Comparison of ENCODE assay signal across 15 cellular contexts in genomic region chr1:86965827-86966182, GRCh38. TPM values are rescaled to one million over a fixed set of nuclear protein-coding genes. Genes with fewer than 3 reads are reported as not detected.
A peak's percentile ranks its signal among the peaks of the same experiment; 100 is the strongest.
DNase-seq lines count a peak whose midpoint lies in the region; ATAC-seq and TF ChIP-seq lines count a peak whose summit lies in the region.
"Had no signal": no experiment of that assay in that cellular context is flagged by ENCODE, and none has a peak within 500 bp of the region (broad histone marks: within the 10 kb centered on the region; RNA-seq: fewer than 3 reads in every experiment).

No MANE protein-coding gene starts in this region.

- H3K27ac ChIP-seq in BLaER1 treated with 17β-estradiol and CSF1 and Interleukin-3, amounts not matched to agents 10 nM and 100 nM: peak overlapping the region in 4 of 11 experiments; percentile 45 to 58 (median 47); a peak in 7 of 22 replicates
- H3K27ac ChIP-seq in aorta (ENCODE audit: low read depth in 1 of 2, low read length in 2 of 2): no peak overlapping the region
- H3K27ac ChIP-seq: coronary artery, esophagus muscularis mucosa, prostate gland, thoracic aorta had no signal

- ATAC-seq in GM18870 (IDR thresholded peaks at IDR 0.05; ENCODE audit: unreplicated experiment) (peak; percentile 68), HG02571 (IDR thresholded peaks at IDR 0.05; ENCODE audit: unreplicated experiment) (peak; percentile 45), HG03432 (IDR thresholded peaks at IDR 0.05; ENCODE audit: unreplicated experiment) (peak; percentile 80), GM19452 (IDR thresholded peaks at IDR 0.05; ENCODE audit: unreplicated experiment) (no peak), aorta (ENCODE audit: low FRiP score) (no peak)

- H3K36me3 ChIP-seq in BLaER1 treated with 17β-estradiol and CSF1 and Interleukin-3, amounts not matched to agents 10 nM and 100 nM: peaks cover 0 to 43% (median 5%) of the 10 kb centered on the region in 11 experiments; a peak in 11 of 22 replicates
- no peaks in the 10 kb centered on the region for H3K36me3 ChIP-seq in aorta (ENCODE audit: control insufficient read depth in 1 of 2, insufficient read depth in 2 of 2, low read length in 1 of 2)
- H3K36me3 ChIP-seq: esophagus muscularis mucosa, prostate gland, thoracic aorta had no signal

- peaks cover 0 to 36% (median 21%) of the 10 kb centered on the region in 11 experiments; a peak in 16 of 22 replicates for H3K9me3 ChIP-seq in BLaER1 treated with 17β-estradiol and CSF1 and Interleukin-3, amounts not matched to agents 10 nM and 100 nM (replicated peaks in 1 of 11)
- H3K9me3 ChIP-seq in aorta (ENCODE audit: control insufficient read depth, low read length): no peaks in the 10 kb centered on the region
- H3K9me3 ChIP-seq: esophagus muscularis mucosa, prostate gland, thoracic aorta had no signal

- H3K9ac ChIP-seq in BLaER1 treated with 17β-estradiol and CSF1 and Interleukin-3, amounts not matched to agents 10 nM and 100 nM: peak overlapping the region in 3 of 11 experiments; percentile 40 to 64 (median 48); a peak in 4 of 22 replicates

- intact Hi-C loops in aorta (cut with DNase I): loop anchor here in 1 of 2 donors (2.0 kb wide), 1 partner anchor 131 kb away; no protein-coding TSS in a partner anchor

- H3K27me3 ChIP-seq in BLaER1 treated with 17β-estradiol and CSF1 and Interleukin-3, amounts not matched to agents 10 nM and 100 nM: no peaks in the 10 kb centered on the region
- no peaks in the 10 kb centered on the region for H3K27me3 ChIP-seq in aorta (ENCODE audit: control insufficient read depth in 1 of 2, insufficient read depth in 2 of 2, low read length in 1 of 2)
- H3K27me3 ChIP-seq: esophagus muscularis mucosa had no signal

- no peak overlapping the region for H3K4me3 ChIP-seq in BLaER1 treated with 17β-estradiol and CSF1 and Interleukin-3, amounts not matched to agents 10 nM and 100 nM
- no peak overlapping the region for H3K4me3 ChIP-seq in aorta (ENCODE audit: low read length in 2 of 2)
- H3K4me3 ChIP-seq: coronary artery, esophagus muscularis mucosa, prostate gland, thoracic aorta had no signal

- POLR2A ChIA-PET in HEK293T (lab: Yijun Ruan, JAX): no interaction called here

- H3K4me2 ChIP-seq in BLaER1 treated with 17β-estradiol and CSF1 and Interleukin-3, amounts not matched to agents 10 nM and 100 nM: peak overlapping the region in 6 of 11 experiments; percentile 6 to 73 (median 42); a peak in 9 of 22 replicates

- CTCF ChIA-PET in HEK293T (lab: Yijun Ruan, JAX): interaction anchor here (0.7 kb wide), 1 partner anchor 132 kb away, joined by 3 read pairs; no protein-coding TSS in a partner anchor

- peaks cover 0 to 19% (median 9%) of the 10 kb centered on the region in 10 experiments; a peak in 9 of 20 replicates for H3K4me1 ChIP-seq in BLaER1 treated with 17β-estradiol and CSF1 and Interleukin-3, amounts not matched to agents 10 nM and 100 nM
- no peaks in the 10 kb centered on the region for H3K4me1 ChIP-seq in aorta (ENCODE audit: control insufficient read depth in 1 of 2, insufficient read depth in 2 of 2, low read length in 2 of 2)
- H3K4me1 ChIP-seq: esophagus muscularis mucosa, prostate gland had no signal

- H4K20me1 ChIP-seq in BLaER1 treated with 17β-estradiol and CSF1 and Interleukin-3, amounts not matched to agents 10 nM and 100 nM: peaks cover 3 to 33% (median 19%) of the 10 kb centered on the region in 11 experiments; a peak in 13 of 22 replicates

- WGBS in aorta, 2 donors: 95 to 96% methylated on average over 1 of the region's 1 CpG

- DNase-seq in AML-193 (lab: John Stamatoyannopoulos, UW): no peak
- no peak for DNase-seq in HEK293T (ENCODE audit: extremely low spot score)
- DNase-seq in aorta: no peak
- DNase-seq: activated T-cell treated with anti-CD3 and anti-CD28 coated beads, Interleukin-2, amount 50 U/mL, for 48 hours; GDM1; NCI-H1930 had no signal

TF ChIP-seq in HEK293T, 16 proteins besides CTCF, POLR2A, EP300 and RAD21:
- TF ChIP-seq PKNOX1 (IDR thresholded peaks at IDR 0.05): no peak
- no peak for TF ChIP-seq CTBP1 (IDR thresholded peaks at IDR 0.05; ENCODE audit: borderline replicate concordance)
- no peak for TF ChIP-seq LEF1 (IDR thresholded peaks at IDR 0.05; ENCODE audit: borderline replicate concordance)
- TF ChIP-seq FOXA1 (IDR thresholded peaks at IDR 0.05): no peak
- TF ChIP-seq ZNF384 (IDR thresholded peaks at IDR 0.05): no peak
- TF ChIP-seq HDGF (IDR thresholded peaks at IDR 0.05; ENCODE audit: borderline replicate concordance): no peak
- no peak for TF ChIP-seq ELF4 (IDR thresholded peaks at IDR 0.05)
- no peak for TF ChIP-seq ARNT (IDR thresholded peaks at IDR 0.05)
- TF ChIP-seq L3MBTL2 (conservative IDR thresholded peaks at IDR 0.05): no peak
- TF ChIP-seq BHLHE40 (IDR thresholded peaks at IDR 0.05; ENCODE audit: borderline replicate concordance): no peak
- TF ChIP-seq TARDBP (IDR thresholded peaks at IDR 0.05): no peak
- TF ChIP-seq SP1 (IDR thresholded peaks at IDR 0.05): no peak
- TF ChIP-seq FOXK2 (IDR thresholded peaks at IDR 0.05): no peak
- no peak for TF ChIP-seq SUZ12 (IDR thresholded peaks at IDR 0.05)
- TF ChIP-seq FOXM1 (IDR thresholded peaks at IDR 0.05; ENCODE audit: borderline replicate concordance): no peak
- no peak for TF ChIP-seq NFRKB (IDR thresholded peaks at IDR 0.05)

RNA-seq across cellular contexts. Expression of gene HS2ST1, which starts 51.4 kb away (rescaled TPM):
- 10 to 100 TPM; 11.3 to 20.3 TPM for total RNA-seq in aorta
- 1 to 10 TPM; 4.1 to 6.3 TPM for polyA plus RNA-seq in aorta

RNA-seq across cellular contexts. Expression of gene SELENOF, which starts 51.9 kb away (rescaled TPM):
- 100 to 1,000 TPM; 145 to 169 TPM for total RNA-seq in aorta
- polyA plus RNA-seq in aorta: 100 to 1,000 TPM; 133 to 153 TPM

Comparison
In these comparisons a context has a peak if more than half of its experiments do, and no peak if none do; other contexts are left out.
1. ATAC-seq: peak in GM18870 (single experiment), HG02571 (single experiment) and HG03432 (single experiment); none in GM19452 (single experiment) and aorta (single experiment).